ENCODE assay signal across 15 cellular contexts in the genomic region with DNA sequence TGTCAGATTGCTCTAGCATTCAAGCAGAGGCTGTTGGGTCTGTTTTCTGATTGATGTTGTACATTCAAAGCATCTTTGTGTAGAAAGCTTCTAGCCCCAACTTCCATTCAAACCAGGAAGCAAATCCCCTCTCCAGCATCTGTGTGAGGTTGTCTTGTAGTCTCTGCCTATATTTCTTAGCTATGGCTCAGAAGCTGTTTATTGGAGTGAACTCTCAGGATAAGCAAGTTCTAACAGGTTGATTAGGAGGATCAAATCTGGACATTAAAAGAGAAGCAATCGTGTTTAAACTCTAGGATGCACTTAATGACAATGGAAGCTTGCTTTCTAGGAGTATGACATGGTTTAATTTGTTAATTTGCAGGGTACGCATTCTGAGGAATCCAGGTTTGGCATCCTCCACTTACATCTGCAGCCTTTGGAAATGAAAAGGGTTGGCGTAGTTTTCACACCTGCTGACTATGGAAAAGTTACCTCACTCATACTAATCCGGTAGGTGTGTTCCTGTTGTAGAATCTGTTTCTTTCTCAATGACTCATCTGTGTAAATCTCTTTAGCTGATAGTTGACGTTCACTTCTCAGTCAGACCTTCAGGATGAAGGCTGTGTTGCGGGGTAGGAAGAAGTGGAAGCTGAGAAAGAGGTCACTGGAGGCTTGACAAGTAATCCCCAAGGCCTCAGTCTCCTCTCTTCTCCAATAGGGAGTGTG.
DNase-seq lines count a peak whose midpoint lies in the region; ATAC-seq, FAIRE-seq and TF ChIP-seq lines count a peak whose summit lies in the region.
"Had no signal": no experiment of that assay in that cellular context is flagged by ENCODE, and none has a peak within 500 bp of the region (broad histone marks: within the 10 kb centered on the region; RNA-seq: fewer than 3 reads in every experiment).

No MANE protein-coding gene starts in this region.

- peak; percentile 77 for FAIRE-seq in GM12892 (lab: Jason Lieb, UNC)

- no peak for DNase-seq in CD4-positive, alpha-beta T cell
- no peak for DNase-seq in GM12892 (ENCODE audit: insufficient read length)
- DNase-seq in activated T-helper 2 cell treated with anti-CD3 and anti-CD28 coated beads, Interferon-gamma antibody, Interleukin-2, Interleukin-4, amounts not matched to agents 10 μg/mL and 5 μg/mL and 100 μg/mL, durations not matched to agents 14 hours and 24 hours and 36 hours (ENCODE audit: low spot score): no peak
- no peak for DNase-seq in memory B cell (ENCODE audit: low spot score in 2 of 2)
- no peak for DNase-seq in osteoblast (ENCODE audit: insufficient read length, low spot score, missing footprints)
- DNase-seq in MV-4-11 (lab: John Stamatoyannopoulos, UW): no peak
- DNase-seq in DMS153 (lab: John Stamatoyannopoulos, UW): no peak
- DNase-seq: DMS79, NCI-H1436 treated with DMSO at 0.1 percent for 48 hours, NCI-H2227 treated with DMSO at 0.1 percent for 48 hours had no signal

- H3K9me3 ChIP-seq in CD4-positive, alpha-beta T cell (ENCODE audit: control insufficient read depth, low read length): no peaks in the 10 kb centered on the region
- no peaks in the 10 kb centered on the region for H3K9me3 ChIP-seq in osteoblast (ENCODE audit: low read depth, low read length)

- no peaks in the 10 kb centered on the region for H3K27me3 Mint-ChIP-seq in CD4-positive, alpha-beta T cell
- no peaks in the 10 kb centered on the region for H3K27me3 Mint-ChIP-seq in activated T-helper 2 cell treated with anti-CD3 and anti-CD28 coated beads, Interferon-gamma antibody, Interleukin-2, Interleukin-4, amounts not matched to agents 10 μg/mL and 5 μg/mL and 100 μg/mL, durations not matched to agents 14 hours and 24 hours and 36 hours (ENCODE audit: low read depth)
- H3K27me3 Mint-ChIP-seq in memory B cell: no peaks in the 10 kb centered on the region
- H3K27me3 Mint-ChIP-seq: central memory CD8-positive, alpha-beta T cell had no signal

- no peaks in the 10 kb centered on the region for H3K4me1 ChIP-seq in osteoblast (ENCODE audit: insufficient read depth, low read length)
- H3K4me1 ChIP-seq: neural progenitor cell had no signal

- peak overlapping the region; percentile 68 for H3K27ac Mint-ChIP-seq in CD4-positive, alpha-beta T cell
- peak overlapping the region; percentile 1 for H3K27ac Mint-ChIP-seq in activated T-helper 2 cell treated with anti-CD3 and anti-CD28 coated beads, Interferon-gamma antibody, Interleukin-2, Interleukin-4, amounts not matched to agents 10 μg/mL and 5 μg/mL and 100 μg/mL, durations not matched to agents 14 hours and 24 hours and 36 hours
- peak overlapping the region; percentile 79 for H3K27ac Mint-ChIP-seq in memory B cell
- H3K27ac Mint-ChIP-seq: neural progenitor cell had no signal

- no peaks in the 10 kb centered on the region for H3K79me2 ChIP-seq in osteoblast (ENCODE audit: insufficient read depth, low read length)

- CTCF ChIA-PET in CD4-positive, alpha-beta T cell (lab: Charles Lee): interaction anchor here (0.9 kb wide), 1 partner anchor 252 kb away, joined by 3 read pairs; no protein-coding TSS in a partner anchor

- H3K4me2 ChIP-seq in osteoblast (ENCODE audit: insufficient read depth, low read length): no peak overlapping the region
- H3K4me2 ChIP-seq: KMS-11, neural progenitor cell had no signal

- H4K20me1 ChIP-seq in osteoblast (ENCODE audit: insufficient read depth, low read length): no peaks in the 10 kb centered on the region

- TF ChIP-seq POLR2A in GM12892 (IDR thresholded peaks at IDR 0.05; ENCODE audit: low read depth, low read length): no peak

- peaks cover 91% of the 10 kb centered on the region for H3K36me3 Mint-ChIP-seq in CD4-positive, alpha-beta T cell (ENCODE audit: low read depth)
- peaks cover 60% of the 10 kb centered on the region for H3K36me3 Mint-ChIP-seq in activated T-helper 2 cell treated with anti-CD3 and anti-CD28 coated beads, Interferon-gamma antibody, Interleukin-2, Interleukin-4, amounts not matched to agents 10 μg/mL and 5 μg/mL and 100 μg/mL, durations not matched to agents 14 hours and 24 hours and 36 hours (ENCODE audit: low read depth)
- H3K36me3 Mint-ChIP-seq in memory B cell: peaks cover 26% of the 10 kb centered on the region

- POLR2A ChIA-PET in CD4-positive, alpha-beta T cell (lab: Charles Lee): interaction anchor here (1.2 kb wide), 1 partner anchor 12 kb away, joined by 3 read pairs; no protein-coding TSS in a partner anchor

- no peak overlapping the region for H3K4me3 ChIP-seq in osteoblast (ENCODE audit: insufficient read depth, low read length)
- H3K4me3 ChIP-seq: lung, neural progenitor cell had no signal

- no peak overlapping the region for H2AFZ ChIP-seq in osteoblast (ENCODE audit: low read length)
- H2AFZ ChIP-seq: neural progenitor cell had no signal

- ATAC-seq in CD4-positive, alpha-beta T cell (ENCODE audit: poor library complexity): no peak
- no peak for ATAC-seq in memory B cell (ENCODE audit: low read depth)
- no peak for ATAC-seq in HG02763 (IDR thresholded peaks at IDR 0.05; ENCODE audit: unreplicated experiment)

- no peak overlapping the region for H3K27ac ChIP-seq in CD4-positive, alpha-beta T cell (ENCODE audit: low read depth, low read length)
- no peak overlapping the region for H3K27ac ChIP-seq in osteoblast (ENCODE audit: low read depth, low read length)
- H3K27ac ChIP-seq: KMS-11, neural progenitor cell had no signal

- H3K4me3 Mint-ChIP-seq in CD4-positive, alpha-beta T cell: no peak overlapping the region
- no peak overlapping the region for H3K4me3 Mint-ChIP-seq in activated T-helper 2 cell treated with anti-CD3 and anti-CD28 coated beads, Interferon-gamma antibody, Interleukin-2, Interleukin-4, amounts not matched to agents 10 μg/mL and 5 μg/mL and 100 μg/mL, durations not matched to agents 14 hours and 24 hours and 36 hours (ENCODE audit: low read depth)
- no peak overlapping the region for H3K4me3 Mint-ChIP-seq in memory B cell
- H3K4me3 Mint-ChIP-seq: central memory CD8-positive, alpha-beta T cell; neural progenitor cell had no signal

- H3K4me1 Mint-ChIP-seq in CD4-positive, alpha-beta T cell (ENCODE audit: low read depth): peaks cover 21% of the 10 kb centered on the region
- H3K4me1 Mint-ChIP-seq in activated T-helper 2 cell treated with anti-CD3 and anti-CD28 coated beads, Interferon-gamma antibody, Interleukin-2, Interleukin-4, amounts not matched to agents 10 μg/mL and 5 μg/mL and 100 μg/mL, durations not matched to agents 14 hours and 24 hours and 36 hours (ENCODE audit: low read depth): peaks cover 9% of the 10 kb centered on the region
- peaks cover 5% of the 10 kb centered on the region for H3K4me1 Mint-ChIP-seq in memory B cell
- H3K4me1 Mint-ChIP-seq: central memory CD8-positive, alpha-beta T cell; neural progenitor cell had no signal

- no peaks in the 10 kb centered on the region for H3K36me3 ChIP-seq in osteoblast (ENCODE audit: insufficient read depth, low read length)
- H3K36me3 ChIP-seq: neural progenitor cell had no signal

- no peaks in the 10 kb centered on the region for H3K9me3 Mint-ChIP-seq in CD4-positive, alpha-beta T cell
- H3K9me3 Mint-ChIP-seq in activated T-helper 2 cell treated with anti-CD3 and anti-CD28 coated beads, Interferon-gamma antibody, Interleukin-2, Interleukin-4, amounts not matched to agents 10 μg/mL and 5 μg/mL and 100 μg/mL, durations not matched to agents 14 hours and 24 hours and 36 hours: no peaks in the 10 kb centered on the region
- H3K9me3 Mint-ChIP-seq in memory B cell: no peaks in the 10 kb centered on the region
- H3K9me3 Mint-ChIP-seq: central memory CD8-positive, alpha-beta T cell; neural progenitor cell had no signal

- intact Hi-C loops in CD4-positive, alpha-beta T cell (cut with DNase I, micrococcal nuclease): no loop called here
- intact Hi-C loops in activated T-helper 2 cell treated with anti-CD3 and anti-CD28 coated beads, Interferon-gamma antibody, Interleukin-2, Interleukin-4, amounts not matched to agents 10 μg/mL and 5 μg/mL and 100 μg/mL, durations not matched to agents 14 hours and 24 hours and 36 hours (cut with micrococcal nuclease): no loop called here

- H3K27me3 ChIP-seq in CD4-positive, alpha-beta T cell (ENCODE audit: control insufficient read depth, insufficient read depth, low read length): no peaks in the 10 kb centered on the region
- no peaks in the 10 kb centered on the region for H3K27me3 ChIP-seq in osteoblast (ENCODE audit: insufficient read depth, low read length)
- H3K27me3 ChIP-seq: neural progenitor cell had no signal

- TF ChIP-seq CTCF in CD4-positive, alpha-beta T cell (IDR thresholded peaks at IDR 0.05): no peak
- no peak for TF ChIP-seq CTCF in osteoblast (IDR thresholded peaks at IDR 0.05; ENCODE audit: extremely low read depth, low read depth, low read length)

Comparison
In these comparisons a context has a peak if more than half of its experiments do, and no peak if none do; other contexts are left out.
1. H3K27ac Mint-ChIP-seq: peak in every context shown above with its lines; median percentile 79 in memory B cell; 68 in CD4-positive, alpha-beta T cell; 1 in activated T-helper 2 cell treated with anti-CD3 and anti-CD28 coated beads, Interferon-gamma antibody, Interleukin-2, Interleukin-4, amounts not matched to agents 10 μg/mL and 5 μg/mL and 100 μg/mL, durations not matched to agents 14 hours and 24 hours and 36 hours.